Comparison of ENCODE assay signal across 26 cellular contexts in genomic region chr3:182469086-182469485, GRCh38.
"Had no signal": no experiment of that assay in that cellular context is flagged by ENCODE, and none has a peak within 500 bp of the region (broad histone marks: within the 10 kb centered on the region; RNA-seq: fewer than 3 reads in every experiment).

No MANE protein-coding gene starts in this region.

- H3K79me2 ChIP-seq: parathyroid adenoma had no signal

- H3K27ac Mint-ChIP-seq: mesothelial cell of epicardium; naive thymus-derived CD4-positive, alpha-beta T cell; nephron; neural progenitor cell; progenitor cell of endocrine pancreas; stimulated activated effector memory CD8-positive, alpha-beta T cell treated with anti-CD3 and anti-CD28 coated beads, Interleukin-12 subunit alpha, Interleukin-12 subunit beta, amount 100 ng/mL, for 72 hours; type B pancreatic cell had no signal

- H3K27ac ChIP-seq: dorsolateral prefrontal cortex, gastrocnemius medialis, neural progenitor cell, parathyroid adenoma, right lobe of liver, testis, tibial artery had no signal

- H3K27me3 ChIP-seq: dorsolateral prefrontal cortex, gastrocnemius medialis, neural progenitor cell, right lobe of liver, testis, tibial artery had no signal

- H3K4me1 ChIP-seq: gastrocnemius medialis, parathyroid adenoma, testis, tibial artery had no signal

- FAIRE-seq: keratinocyte had no signal

- H3K36me3 Mint-ChIP-seq: mesothelial cell of epicardium; naive thymus-derived CD4-positive, alpha-beta T cell; neural progenitor cell; stimulated activated effector memory CD8-positive, alpha-beta T cell treated with anti-CD3 and anti-CD28 coated beads, Interleukin-12 subunit alpha, Interleukin-12 subunit beta, amount 100 ng/mL, for 72 hours; type B pancreatic cell had no signal

- H3K4me2 ChIP-seq: neural progenitor cell, smooth muscle cell had no signal

- H3K9ac ChIP-seq: neural progenitor cell, parathyroid adenoma had no signal

- H3K36me3 ChIP-seq: gastrocnemius medialis, neural progenitor cell, right lobe of liver, tibial artery had no signal

- H3K4me1 Mint-ChIP-seq: mesothelial cell of epicardium; naive thymus-derived CD4-positive, alpha-beta T cell; nephron; stimulated activated effector memory CD8-positive, alpha-beta T cell treated with anti-CD3 and anti-CD28 coated beads, Interleukin-12 subunit alpha, Interleukin-12 subunit beta, amount 100 ng/mL, for 72 hours had no signal

- DNase-seq: cortex of kidney; dorsolateral prefrontal cortex; effector CD4-positive, alpha-beta T cell; gastrocnemius medialis; head of caudate nucleus; mesenchymal stem cell; mucosa of descending colon; naive thymus-derived CD4-positive, alpha-beta T cell; right lobe of liver; stimulated activated CD4-positive, alpha-beta T cell treated with anti-CD3 and anti-CD28 coated beads, Interleukin-12 subunit alpha, Interleukin-12 subunit beta, amount 100 ng/mL, for 4 hours; stimulated activated CD4-positive, alpha-beta T cell treated with anti-CD3 and anti-CD28 coated beads, Interleukin-1b, Interleukin-23, amount 100 ng/mL, for 48 hours; stimulated activated CD4-positive, alpha-beta T cell treated with anti-CD3 and anti-CD28 coated beads, Interleukin-4, amount 100 ng/mL, for 24 hours; stimulated activated naive CD8-positive, alpha-beta T cell treated with anti-CD3 and anti-CD28 coated beads, Interleukin-15, Interleukin-2, amounts not matched to agents 100 U/mL and 50 U/mL, for 24 hours; substantia nigra; testis; tibial artery had no signal

- H3K4me3 Mint-ChIP-seq: mesothelial cell of epicardium; naive thymus-derived CD4-positive, alpha-beta T cell; nephron; neural progenitor cell; stimulated activated effector memory CD8-positive, alpha-beta T cell treated with anti-CD3 and anti-CD28 coated beads, Interleukin-12 subunit alpha, Interleukin-12 subunit beta, amount 100 ng/mL, for 72 hours; type B pancreatic cell had no signal

- H3K4me3 ChIP-seq: dorsolateral prefrontal cortex, gastrocnemius medialis, lung, mucosa of descending colon, neural progenitor cell, right lobe of liver, smooth muscle cell, testis, tibial artery had no signal

- H3K9me3 Mint-ChIP-seq: mesothelial cell of epicardium, nephron had no signal

- H3K9me3 ChIP-seq: gastrocnemius medialis, mucosa of descending colon, right lobe of liver, testis, tibial artery had no signal

- H3K27me3 Mint-ChIP-seq: progenitor cell of endocrine pancreas, type B pancreatic cell had no signal

- H2AFZ ChIP-seq: parathyroid adenoma had no signal
